In the genomic region with DNA sequence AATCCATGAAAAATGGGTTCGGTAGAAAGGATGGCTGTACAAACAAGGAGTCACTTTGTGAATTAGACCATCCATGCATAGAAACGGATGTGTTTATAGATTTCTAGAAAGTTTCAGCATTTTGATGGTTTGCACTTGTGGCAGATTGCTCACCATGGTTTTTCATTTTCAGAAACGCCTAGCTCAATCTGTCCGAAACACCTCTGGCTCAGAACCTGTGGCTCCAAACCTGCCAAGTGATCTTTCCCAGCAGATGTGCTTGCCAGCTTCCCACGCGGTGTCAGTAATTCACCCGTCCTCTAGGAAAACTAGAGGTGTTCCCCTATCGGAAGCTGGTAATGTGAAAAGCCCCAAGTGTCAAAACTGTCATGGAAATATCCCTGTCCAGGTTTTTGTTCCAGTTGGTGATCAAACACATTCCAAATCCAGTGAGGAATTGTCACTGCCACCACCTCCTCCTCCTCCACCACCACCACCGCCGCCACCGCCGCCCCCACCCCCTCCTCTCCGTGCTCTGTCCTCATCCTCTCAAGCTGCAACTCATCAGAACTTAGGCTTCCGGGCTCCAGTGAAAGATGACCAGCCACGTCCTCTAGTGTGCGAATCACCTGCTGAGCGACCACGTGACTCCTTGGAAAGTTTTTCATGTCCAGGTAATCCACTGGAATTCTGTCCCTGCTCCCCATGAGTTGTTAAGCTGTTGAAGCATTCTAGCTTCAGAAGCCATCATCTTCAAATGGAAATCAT, we compare ENCODE assay signal across 1 cellular context.
TF ChIP-seq lines count a peak whose summit lies in the region.

No MANE protein-coding gene starts in this region.

TF ChIP-seq in HepG2, 621 proteins besides CTCF, POLR2A, EP300 and RAD21 (continued from another document):
- TF ChIP-seq, protein P1, sequence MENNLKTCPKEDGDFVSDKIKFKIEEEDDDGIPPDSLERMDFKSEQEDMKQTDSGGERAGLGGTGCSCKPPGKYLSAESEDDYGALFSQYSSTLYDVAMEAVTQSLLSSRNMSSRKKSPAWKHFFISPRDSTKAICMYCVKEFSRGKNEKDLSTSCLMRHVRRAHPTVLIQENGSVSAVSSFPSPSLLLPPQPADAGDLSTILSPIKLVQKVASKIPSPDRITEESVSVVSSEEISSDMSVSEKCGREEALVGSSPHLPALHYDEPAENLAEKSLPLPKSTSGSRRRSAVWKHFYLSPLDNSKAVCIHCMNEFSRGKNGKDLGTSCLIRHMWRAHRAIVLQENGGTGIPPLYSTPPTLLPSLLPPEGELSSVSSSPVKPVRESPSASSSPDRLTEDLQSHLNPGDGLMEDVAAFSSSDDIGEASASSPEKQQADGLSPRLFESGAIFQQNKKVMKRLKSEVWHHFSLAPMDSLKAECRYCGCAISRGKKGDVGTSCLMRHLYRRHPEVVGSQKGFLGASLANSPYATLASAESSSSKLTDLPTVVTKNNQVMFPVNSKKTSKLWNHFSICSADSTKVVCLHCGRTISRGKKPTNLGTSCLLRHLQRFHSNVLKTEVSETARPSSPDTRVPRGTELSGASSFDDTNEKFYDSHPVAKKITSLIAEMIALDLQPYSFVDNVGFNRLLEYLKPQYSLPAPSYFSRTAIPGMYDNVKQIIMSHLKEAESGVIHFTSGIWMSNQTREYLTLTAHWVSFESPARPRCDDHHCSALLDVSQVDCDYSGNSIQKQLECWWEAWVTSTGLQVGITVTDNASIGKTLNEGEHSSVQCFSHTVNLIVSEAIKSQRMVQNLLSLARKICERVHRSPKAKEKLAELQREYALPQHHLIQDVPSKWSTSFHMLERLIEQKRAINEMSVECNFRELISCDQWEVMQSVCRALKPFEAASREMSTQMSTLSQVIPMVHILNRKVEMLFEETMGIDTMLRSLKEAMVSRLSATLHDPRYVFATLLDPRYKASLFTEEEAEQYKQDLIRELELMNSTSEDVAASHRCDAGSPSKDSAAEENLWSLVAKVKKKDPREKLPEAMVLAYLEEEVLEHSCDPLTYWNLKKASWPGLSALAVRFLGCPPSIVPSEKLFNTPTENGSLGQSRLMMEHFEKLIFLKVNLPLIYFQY (CRISPR knock-in tag; IDR thresholded peaks at IDR 0.05; ENCODE audit: borderline replicate concordance), result no peak
- TF ChIP-seq ARNTL (CRISPR knock-in tag; IDR thresholded peaks at IDR 0.05) (no peak), TSC22D2 (CRISPR knock-in tag; IDR thresholded peaks at IDR 0.05; ENCODE audit: borderline replicate concordance) (no peak), RBM22 (optimal IDR thresholded peaks at IDR 0.05; ENCODE audit: low read length) (no peak), ZNF773 (CRISPR knock-in tag; IDR thresholded peaks at IDR 0.05; ENCODE audit: borderline replicate concordance) (no peak), ZFX (CRISPR knock-in tag; IDR thresholded peaks at IDR 0.05; ENCODE audit: low read depth) (no peak), ZNF782 (CRISPR knock-in tag; IDR thresholded peaks at IDR 0.05; ENCODE audit: borderline replicate concordance) (no peak), TERF1 (CRISPR knock-in tag; IDR thresholded peaks at IDR 0.05) (no peak), ZFP36 (IDR thresholded peaks at IDR 0.05; ENCODE audit: borderline replicate concordance, low read depth, low read length, partially characterized antibody) (no peak), PHF8 (CRISPR knock-in tag; IDR thresholded peaks at IDR 0.05) (no peak)
